1 cellular context compared by ENCODE assay signal in the genomic region with DNA sequence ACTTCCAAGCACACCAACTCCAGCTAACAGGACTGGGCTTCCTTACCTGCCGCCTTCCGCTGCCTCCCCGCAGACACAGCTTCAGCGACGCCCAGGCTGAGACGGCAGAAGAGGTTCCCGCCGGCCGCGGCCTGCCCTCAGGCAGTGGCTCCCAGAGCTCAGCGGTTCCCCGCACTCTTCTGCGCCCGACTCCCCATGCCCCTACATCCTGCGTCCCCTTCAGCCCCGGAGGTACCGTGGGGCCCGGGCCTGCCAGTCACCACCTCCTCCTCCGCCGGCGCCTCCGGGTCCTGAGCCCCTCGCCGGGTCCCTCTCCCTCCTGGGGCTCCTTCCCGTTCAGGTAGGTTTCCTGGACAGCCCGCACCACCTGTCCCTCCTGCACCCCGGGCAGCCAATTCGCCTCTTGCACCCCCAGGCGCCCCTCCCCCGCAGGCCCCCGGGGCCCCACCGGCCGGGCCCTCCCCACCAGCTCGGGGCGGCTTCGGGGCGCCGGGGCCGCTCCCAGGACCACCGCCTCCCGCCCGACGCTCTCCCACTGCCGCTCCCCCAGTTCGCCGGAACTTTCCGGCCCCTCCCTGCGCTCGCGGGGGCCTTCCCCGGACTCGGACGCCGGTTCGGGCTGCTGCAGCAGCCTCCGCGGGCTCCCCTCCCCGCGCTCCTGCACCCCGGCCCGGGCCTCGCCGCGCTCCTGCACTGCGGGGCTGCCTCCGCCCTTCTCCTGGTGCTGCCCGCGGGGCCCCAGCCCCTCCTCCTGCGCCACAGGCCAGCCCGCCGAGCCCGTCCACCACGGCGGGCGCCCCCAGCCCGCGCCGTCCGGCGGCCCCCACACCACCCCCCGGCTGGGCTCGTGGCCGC.
TF ChIP-seq lines count a peak whose summit lies in the region.

A gene (minus strand): TSS at position 113 of the 855 bp plus-strand sequence. CDS start 19,963 bp downstream, outside the sequence.

TF ChIP-seq in endothelial cell of umbilical vein, 7 proteins besides CTCF, POLR2A, EP300 and RAD21:
- TF ChIP-seq EZH2 (IDR thresholded peaks at IDR 0.05; ENCODE audit: borderline replicate concordance, low read depth, low read length, severe bottlenecking) (no peak), POLR2AphosphoS5 (IDR thresholded peaks at IDR 0.05; ENCODE audit: insufficient read depth, low read depth, low read length) (no peak), JUN (IDR thresholded peaks at IDR 0.05; ENCODE audit: borderline replicate concordance, insufficient read depth, insufficient read length, low read depth) (no peak), FOS (IDR thresholded peaks at IDR 0.05; ENCODE audit: borderline replicate concordance, insufficient read depth, low read length) (no peak), GATA2 (IDR thresholded peaks at IDR 0.05; ENCODE audit: insufficient read depth, insufficient read length, low read depth, low read length) (no peak)
- TF ChIP-seq, protein P1, sequence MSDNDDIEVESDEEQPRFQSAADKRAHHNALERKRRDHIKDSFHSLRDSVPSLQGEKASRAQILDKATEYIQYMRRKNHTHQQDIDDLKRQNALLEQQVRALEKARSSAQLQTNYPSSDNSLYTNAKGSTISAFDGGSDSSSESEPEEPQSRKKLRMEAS (IDR thresholded peaks at IDR 0.05; ENCODE audit: insufficient read depth, insufficient read length), result no peak
TF ChIP-seq in endothelial cell of umbilical vein: peak in this region for 0.
